Comparison of ENCODE assay signal across 7 cellular contexts in genomic region chrX:22958250-22958649, GRCh38. TPM values are rescaled to one million over a fixed set of nuclear protein-coding genes. Genes with fewer than 3 reads are reported as not detected.
"Had no signal": no experiment of that assay in that cellular context is flagged by ENCODE, and none has a peak within 500 bp of the region (broad histone marks: within the 10 kb centered on the region; RNA-seq: fewer than 3 reads in every experiment).

No MANE protein-coding gene starts in this region.

- FAIRE-seq: HTR-8/SVneo had no signal

- DNase-seq: IMR-90, KBM-7, KG1 had no signal

- H3K27ac ChIP-seq: HL-60 had no signal

RNA-seq across cellular contexts. Expression of gene DDX53, which starts 41.5 kb away (rescaled TPM):
- total RNA-seq: HT-29, IMR-90 had no signal
- polyA plus RNA-seq: IgD-negative memory B cell, IMR-90 had no signal
